In the genomic region with DNA sequence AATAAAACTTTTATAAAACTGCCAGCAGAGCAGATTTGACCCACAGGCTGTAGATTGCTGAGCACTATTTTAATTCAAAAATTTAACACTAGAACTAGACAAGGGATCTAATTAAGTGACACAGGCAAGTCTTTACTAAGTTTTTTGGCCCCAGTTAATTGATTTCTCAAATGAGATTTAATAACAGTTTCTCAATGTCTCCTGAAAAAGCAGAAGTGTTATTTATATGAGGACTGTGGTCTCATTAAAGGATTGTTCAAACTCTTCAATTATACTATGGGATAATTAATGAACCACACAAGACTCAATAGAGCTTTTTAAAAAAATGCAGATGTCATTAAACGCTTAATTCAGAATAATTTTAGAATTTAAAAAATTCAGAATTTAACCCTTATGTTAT, we compare ENCODE assay signal across 1 cellular context.
TF ChIP-seq lines count a peak whose summit lies in the region.

No MANE protein-coding gene starts in this region.

TF ChIP-seq in GM23338, 12 proteins besides CTCF, POLR2A, EP300 and RAD21 (continued from another document):
- TF ChIP-seq, protein P1, sequence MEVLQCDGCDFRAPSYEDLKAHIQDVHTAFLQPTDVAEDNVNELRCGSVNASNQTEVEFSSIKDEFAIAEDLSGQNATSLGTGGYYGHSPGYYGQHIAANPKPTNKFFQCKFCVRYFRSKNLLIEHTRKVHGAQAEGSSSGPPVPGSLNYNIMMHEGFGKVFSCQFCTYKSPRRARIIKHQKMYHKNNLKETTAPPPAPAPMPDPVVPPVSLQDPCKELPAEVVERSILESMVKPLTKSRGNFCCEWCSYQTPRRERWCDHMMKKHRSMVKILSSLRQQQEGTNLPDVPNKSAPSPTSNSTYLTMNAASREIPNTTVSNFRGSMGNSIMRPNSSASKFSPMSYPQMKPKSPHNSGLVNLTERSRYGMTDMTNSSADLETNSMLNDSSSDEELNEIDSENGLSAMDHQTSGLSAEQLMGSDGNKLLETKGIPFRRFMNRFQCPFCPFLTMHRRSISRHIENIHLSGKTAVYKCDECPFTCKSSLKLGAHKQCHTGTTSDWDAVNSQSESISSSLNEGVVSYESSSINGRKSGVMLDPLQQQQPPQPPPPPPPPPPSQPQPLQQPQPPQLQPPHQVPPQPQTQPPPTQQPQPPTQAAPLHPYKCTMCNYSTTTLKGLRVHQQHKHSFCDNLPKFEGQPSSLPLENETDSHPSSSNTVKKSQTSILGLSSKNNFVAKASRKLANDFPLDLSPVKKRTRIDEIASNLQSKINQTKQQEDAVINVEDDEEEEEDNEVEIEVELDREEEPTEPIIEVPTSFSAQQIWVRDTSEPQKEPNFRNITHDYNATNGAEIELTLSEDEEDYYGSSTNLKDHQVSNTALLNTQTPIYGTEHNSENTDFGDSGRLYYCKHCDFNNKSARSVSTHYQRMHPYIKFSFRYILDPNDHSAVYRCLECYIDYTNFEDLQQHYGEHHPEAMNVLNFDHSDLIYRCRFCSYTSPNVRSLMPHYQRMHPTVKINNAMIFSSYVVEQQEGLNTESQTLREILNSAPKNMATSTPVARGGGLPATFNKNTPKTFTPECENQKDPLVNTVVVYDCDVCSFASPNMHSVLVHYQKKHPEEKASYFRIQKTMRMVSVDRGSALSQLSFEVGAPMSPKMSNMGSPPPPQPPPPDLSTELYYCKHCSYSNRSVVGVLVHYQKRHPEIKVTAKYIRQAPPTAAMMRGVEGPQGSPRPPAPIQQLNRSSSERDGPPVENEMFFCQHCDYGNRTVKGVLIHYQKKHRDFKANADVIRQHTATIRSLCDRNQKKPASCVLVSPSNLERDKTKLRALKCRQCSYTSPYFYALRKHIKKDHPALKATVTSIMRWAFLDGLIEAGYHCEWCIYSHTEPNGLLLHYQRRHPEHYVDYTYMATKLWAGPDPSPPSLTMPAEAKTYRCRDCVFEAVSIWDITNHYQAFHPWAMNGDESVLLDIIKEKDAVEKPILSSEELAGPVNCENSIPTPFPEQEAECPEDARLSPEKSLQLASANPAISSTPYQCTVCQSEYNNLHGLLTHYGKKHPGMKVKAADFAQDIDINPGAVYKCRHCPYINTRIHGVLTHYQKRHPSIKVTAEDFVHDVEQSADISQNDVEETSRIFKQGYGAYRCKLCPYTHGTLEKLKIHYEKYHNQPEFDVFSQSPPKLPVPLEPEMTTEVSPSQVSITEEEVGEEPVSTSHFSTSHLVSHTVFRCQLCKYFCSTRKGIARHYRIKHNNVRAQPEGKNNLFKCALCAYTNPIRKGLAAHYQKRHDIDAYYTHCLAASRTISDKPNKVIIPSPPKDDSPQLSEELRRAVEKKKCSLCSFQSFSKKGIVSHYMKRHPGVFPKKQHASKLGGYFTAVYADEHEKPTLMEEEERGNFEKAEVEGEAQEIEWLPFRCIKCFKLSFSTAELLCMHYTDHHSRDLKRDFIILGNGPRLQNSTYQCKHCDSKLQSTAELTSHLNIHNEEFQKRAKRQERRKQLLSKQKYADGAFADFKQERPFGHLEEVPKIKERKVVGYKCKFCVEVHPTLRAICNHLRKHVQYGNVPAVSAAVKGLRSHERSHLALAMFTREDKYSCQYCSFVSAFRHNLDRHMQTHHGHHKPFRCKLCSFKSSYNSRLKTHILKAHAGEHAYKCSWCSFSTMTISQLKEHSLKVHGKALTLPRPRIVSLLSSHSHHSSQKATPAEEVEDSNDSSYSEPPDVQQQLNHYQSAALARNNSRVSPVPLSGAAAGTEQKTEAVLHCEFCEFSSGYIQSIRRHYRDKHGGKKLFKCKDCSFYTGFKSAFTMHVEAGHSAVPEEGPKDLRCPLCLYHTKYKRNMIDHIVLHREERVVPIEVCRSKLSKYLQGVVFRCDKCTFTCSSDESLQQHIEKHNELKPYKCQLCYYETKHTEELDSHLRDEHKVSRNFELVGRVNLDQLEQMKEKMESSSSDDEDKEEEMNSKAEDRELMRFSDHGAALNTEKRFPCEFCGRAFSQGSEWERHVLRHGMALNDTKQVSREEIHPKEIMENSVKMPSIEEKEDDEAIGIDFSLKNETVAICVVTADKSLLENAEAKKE (CRISPR knock-in tag; IDR thresholded peaks at IDR 0.05): no peak
- TF ChIP-seq JUNB (IDR thresholded peaks at IDR 0.05; ENCODE audit: unreplicated experiment): no peak
